24 cellular contexts compared by ENCODE assay signal in genomic region chr14:89029961-89030694, GRCh38.
"Had no signal": no experiment of that assay in that cellular context is flagged by ENCODE, and none has a peak within 500 bp of the region (broad histone marks: within the 10 kb centered on the region; RNA-seq: fewer than 3 reads in every experiment).

No MANE protein-coding gene starts in this region.

- H3K4me3 ChIP-seq: gastrocnemius medialis, lower lobe of right lung, prostate gland, right atrium auricular region, skin epidermis, spleen, testis, tibial nerve, upper lobe of right lung, uterus had no signal

- H3K9me3 ChIP-seq: gastrocnemius medialis, lower lobe of right lung, prostate gland, testis, upper lobe of right lung, uterus had no signal

- H3K27ac ChIP-seq: gastrocnemius medialis, lower lobe of right lung, prostate gland, right atrium auricular region, skin epidermis, spleen, testis, tibial nerve, upper lobe of right lung, uterus had no signal

- H3K27me3 ChIP-seq: testis had no signal

- ATAC-seq: effector memory CD8-positive, alpha-beta T cell; gastrocnemius medialis; left cardiac atrium; left ventricle myocardium superior; naive thymus-derived CD8-positive, alpha-beta T cell; stimulated activated memory B cell treated with anti-CD40 and anti-IgM and Interleukin-4, amounts not matched to agents 10 μg/mL and 1 μg/mL and 100 μg/mL, for 72 hours; stimulated activated naive CD8-positive, alpha-beta T cell treated with anti-CD3 and anti-CD28 coated beads, Interleukin-15, Interleukin-2, amounts not matched to agents 100 U/mL and 50 U/mL, for 24 hours; upper lobe of right lung had no signal

- H3K4me1 ChIP-seq: gastrocnemius medialis, prostate gland had no signal

- H3K36me3 ChIP-seq: gastrocnemius medialis, lower lobe of right lung, prostate gland, right atrium auricular region, spleen, tibial nerve, upper lobe of right lung, uterus had no signal

- DNase-seq: cortex of kidney; effector memory CD8-positive, alpha-beta T cell; erythroblast; gastrocnemius medialis; head of caudate nucleus; kidney; left cardiac atrium; left ventricle myocardium superior; lower lobe of right lung; naive thymus-derived CD8-positive, alpha-beta T cell; nephron progenitor cell; nucleus accumbens; spleen; stimulated activated CD4-positive, alpha-beta T cell treated with anti-CD3 and anti-CD28 coated beads, Interleukin-4, amount 100 ng/mL, for 4 hours; stimulated activated naive CD8-positive, alpha-beta T cell treated with anti-CD3 and anti-CD28 coated beads, Interleukin-15, Interleukin-2, amounts not matched to agents 100 U/mL and 50 U/mL, for 24 hours; substantia nigra; testis; upper lobe of right lung; uterus had no signal
